In genomic region chr20:37693629-37694626, GRCh38 we compare ENCODE assay signal across 8 cellular contexts. TPM values are rescaled to one million over a fixed set of nuclear protein-coding genes. Genes with fewer than 3 reads are reported as not detected.
DNase-seq lines count a peak whose midpoint lies in the region; ATAC-seq and TF ChIP-seq lines count a peak whose summit lies in the region.

Gene CTNNBL1, plus strand, starts transcription at chr20:37694030. Its CDS starts 93 bp downstream, at chr20:37694123.

- no peaks in the 10 kb centered on the region for H3K9me3 Mint-ChIP-seq in activated T-helper 2 cell treated with anti-CD3 and anti-CD28 coated beads, Interferon-gamma antibody, Interleukin-2, Interleukin-4, amounts not matched to agents 10 μg/mL and 5 μg/mL and 100 μg/mL, durations not matched to agents 14 hours and 24 hours and 36 hours
- H3K9me3 Mint-ChIP-seq in nephron, result no peaks in the 10 kb centered on the region

- DNase-seq in ELR (ENCODE audit: low read depth) (peak; percentile 99), H7 (peak; percentile 94), M059J (ENCODE audit: low read depth) (peak; percentile 99), fibroblast of pulmonary artery (ENCODE audit: low read depth) (peak; percentile 98)
- peak; percentile 95 for DNase-seq in activated T-helper 2 cell treated with anti-CD3 and anti-CD28 coated beads, Interferon-gamma antibody, Interleukin-2, Interleukin-4, amounts not matched to agents 10 μg/mL and 5 μg/mL and 100 μg/mL, durations not matched to agents 14 hours and 24 hours and 36 hours (ENCODE audit: low spot score)
- peak; percentile 96 for DNase-seq in stimulated activated naive CD8-positive, alpha-beta T cell treated with anti-CD3 and anti-CD28 coated beads, Interleukin-15, Interleukin-2, amounts not matched to agents 100 U/mL and 50 U/mL, for 24 hours

- H3K27ac Mint-ChIP-seq in activated T-helper 2 cell treated with anti-CD3 and anti-CD28 coated beads, Interferon-gamma antibody, Interleukin-2, Interleukin-4, amounts not matched to agents 10 μg/mL and 5 μg/mL and 100 μg/mL, durations not matched to agents 14 hours and 24 hours and 36 hours, result peak within 1 kb of the TSS; percentile 92
- peak within 1 kb of the TSS in 2 of 3 experiments; percentile 31 to 44 for H3K27ac Mint-ChIP-seq in nephron

- TF ChIP-seq CTCF in fibroblast of pulmonary artery (IDR thresholded peaks at IDR 0.05; ENCODE audit: low read length, missing control alignments) (no peak), nephron (IDR thresholded peaks at IDR 0.05; ENCODE audit: unreplicated experiment in 3 of 3) (no peak)

- peaks cover 23% of the 10 kb centered on the region for H3K4me1 Mint-ChIP-seq in activated T-helper 2 cell treated with anti-CD3 and anti-CD28 coated beads, Interferon-gamma antibody, Interleukin-2, Interleukin-4, amounts not matched to agents 10 μg/mL and 5 μg/mL and 100 μg/mL, durations not matched to agents 14 hours and 24 hours and 36 hours (ENCODE audit: low read depth)
- peaks cover 14% of the 10 kb centered on the region for H3K4me1 Mint-ChIP-seq in nephron

- peak within 1 kb of the TSS; percentile 100 for H3K4me3 Mint-ChIP-seq in activated T-helper 2 cell treated with anti-CD3 and anti-CD28 coated beads, Interferon-gamma antibody, Interleukin-2, Interleukin-4, amounts not matched to agents 10 μg/mL and 5 μg/mL and 100 μg/mL, durations not matched to agents 14 hours and 24 hours and 36 hours (ENCODE audit: low read depth)
- H3K4me3 Mint-ChIP-seq in nephron, result peak within 1 kb of the TSS; percentile 97 to 99 (median 98)

- peak; percentile 97 for ATAC-seq in stimulated activated naive CD8-positive, alpha-beta T cell treated with anti-CD3 and anti-CD28 coated beads, Interleukin-15, Interleukin-2, amounts not matched to agents 100 U/mL and 50 U/mL, for 24 hours

- H3K27me3 Mint-ChIP-seq in activated T-helper 2 cell treated with anti-CD3 and anti-CD28 coated beads, Interferon-gamma antibody, Interleukin-2, Interleukin-4, amounts not matched to agents 10 μg/mL and 5 μg/mL and 100 μg/mL, durations not matched to agents 14 hours and 24 hours and 36 hours (ENCODE audit: low read depth), result peaks cover 12% of the 10 kb centered on the region
- peaks cover 21% of the 10 kb centered on the region for H3K27me3 Mint-ChIP-seq in nephron (ENCODE audit: low read depth)

- peaks cover 10% of the 10 kb centered on the region for H3K36me3 Mint-ChIP-seq in activated T-helper 2 cell treated with anti-CD3 and anti-CD28 coated beads, Interferon-gamma antibody, Interleukin-2, Interleukin-4, amounts not matched to agents 10 μg/mL and 5 μg/mL and 100 μg/mL, durations not matched to agents 14 hours and 24 hours and 36 hours (ENCODE audit: low read depth)
- H3K36me3 Mint-ChIP-seq in nephron (ENCODE audit: low read depth), result peaks cover 6% of the 10 kb centered on the region

- peak within 1 kb of the TSS; percentile 99 for H3K4me3 ChIP-seq in H7 (ENCODE audit: insufficient read depth, low read depth, low read length)
- peak within 1 kb of the TSS; percentile 96 for H3K4me3 ChIP-seq in fibroblast of pulmonary artery (replicated peaks; ENCODE audit: low read depth, low read length)

- TF ChIP-seq POLR2A in Raji (IDR thresholded peaks at IDR 0.05; ENCODE audit: insufficient read depth, low read depth, low read length), result peak; percentile 84

- intact Hi-C loops in activated T-helper 2 cell treated with anti-CD3 and anti-CD28 coated beads, Interferon-gamma antibody, Interleukin-2, Interleukin-4, amounts not matched to agents 10 μg/mL and 5 μg/mL and 100 μg/mL, durations not matched to agents 14 hours and 24 hours and 36 hours (cut with micrococcal nuclease), result no loop called here

- H3K36me3 ChIP-seq in H7 (replicated peaks; ENCODE audit: control insufficient read depth, insufficient read depth, low read length), result peaks cover 2% of the 10 kb centered on the region

- H3K27me3 ChIP-seq in H7 (ENCODE audit: control insufficient read depth, insufficient read depth, low read length), result no peaks in the 10 kb centered on the region; the same call in 1 of the 2 replicates

RNA-seq across cellular contexts. Expression of gene CTNNBL1, which starts in this region (rescaled TPM):
- total RNA-seq in H7 (2014; rRNA removed; shearing (Covaris generic)), result 26.4 and 34.1 TPM in 2 replicates
- total RNA-seq in M059J (2014; rRNA removed; shearing (Covaris generic)), result 30.0 and 54.4 TPM in 2 replicates
- 100 and 108 TPM in 2 replicates for total RNA-seq in activated T-helper 2 cell treated with anti-CD3 and anti-CD28 coated beads, Interferon-gamma antibody, Interleukin-2, Interleukin-4, amounts not matched to agents 10 μg/mL and 5 μg/mL and 100 μg/mL, durations not matched to agents 14 hours and 24 hours and 36 hours

Comparison
In these comparisons a context has a peak if more than half of its experiments do, and no peak if none do; other contexts are left out.
1. Peak in every context shown above with its lines: DNase-seq, ATAC-seq and H3K4me3 ChIP-seq.